ENCODE assay signal across 1 cellular context in genomic region chr22:39528080-39528661, GRCh38.
TF ChIP-seq lines count a peak whose summit lies in the region.

No MANE protein-coding gene starts in this region.

TF ChIP-seq in GM12878, 131 proteins besides CTCF, POLR2A, EP300 and RAD21 (continued from another document):
- no peak for TF ChIP-seq NFYA (IDR thresholded peaks at IDR 0.05; ENCODE audit: borderline replicate concordance, low read depth, low read length)
- TF ChIP-seq GABPA (IDR thresholded peaks at IDR 0.05; ENCODE audit: low read depth) = no peak
- TF ChIP-seq ZZZ3 (IDR thresholded peaks at IDR 0.05; ENCODE audit: control insufficient read depth, insufficient read length, low read depth) = no peak
- TF ChIP-seq SMC3 (IDR thresholded peaks at IDR 0.05; ENCODE audit: borderline replicate concordance, low read length) = no peak
- TF ChIP-seq EED (IDR thresholded peaks at IDR 0.05; ENCODE audit: low read depth) = peak; percentile 29; the same call in 1 of the 2 replicates
- no peak for TF ChIP-seq SIN3A (IDR thresholded peaks at IDR 0.05; ENCODE audit: low read depth, low read length)
- peak; percentile 23 for TF ChIP-seq POLR2AphosphoS2 (IDR thresholded peaks at IDR 0.05; ENCODE audit: low read depth, low read length)
- TF ChIP-seq CBX3 (IDR thresholded peaks at IDR 0.05; ENCODE audit: borderline replicate concordance, low read depth) = no peak
- TF ChIP-seq GATAD2B (conservative IDR thresholded peaks at IDR 0.05; ENCODE audit: low read depth) = no peak
- TF ChIP-seq STAT1 (conservative IDR thresholded peaks at IDR 0.05) = no peak
- no peak for TF ChIP-seq CREB1 (IDR thresholded peaks at IDR 0.05; ENCODE audit: low read depth)
- TF ChIP-seq ZBTB11 (CRISPR knock-in tag; IDR thresholded peaks at IDR 0.05) = no peak
- TF ChIP-seq ZBED1 (IDR thresholded peaks at IDR 0.05; ENCODE audit: borderline replicate concordance) = no peak
- no peak for TF ChIP-seq NRF1 (conservative IDR thresholded peaks at IDR 0.05; ENCODE audit: low read depth, low read length)
- TF ChIP-seq FOXK2 (IDR thresholded peaks at IDR 0.05) = no peak
- TF ChIP-seq, protein P1, sequence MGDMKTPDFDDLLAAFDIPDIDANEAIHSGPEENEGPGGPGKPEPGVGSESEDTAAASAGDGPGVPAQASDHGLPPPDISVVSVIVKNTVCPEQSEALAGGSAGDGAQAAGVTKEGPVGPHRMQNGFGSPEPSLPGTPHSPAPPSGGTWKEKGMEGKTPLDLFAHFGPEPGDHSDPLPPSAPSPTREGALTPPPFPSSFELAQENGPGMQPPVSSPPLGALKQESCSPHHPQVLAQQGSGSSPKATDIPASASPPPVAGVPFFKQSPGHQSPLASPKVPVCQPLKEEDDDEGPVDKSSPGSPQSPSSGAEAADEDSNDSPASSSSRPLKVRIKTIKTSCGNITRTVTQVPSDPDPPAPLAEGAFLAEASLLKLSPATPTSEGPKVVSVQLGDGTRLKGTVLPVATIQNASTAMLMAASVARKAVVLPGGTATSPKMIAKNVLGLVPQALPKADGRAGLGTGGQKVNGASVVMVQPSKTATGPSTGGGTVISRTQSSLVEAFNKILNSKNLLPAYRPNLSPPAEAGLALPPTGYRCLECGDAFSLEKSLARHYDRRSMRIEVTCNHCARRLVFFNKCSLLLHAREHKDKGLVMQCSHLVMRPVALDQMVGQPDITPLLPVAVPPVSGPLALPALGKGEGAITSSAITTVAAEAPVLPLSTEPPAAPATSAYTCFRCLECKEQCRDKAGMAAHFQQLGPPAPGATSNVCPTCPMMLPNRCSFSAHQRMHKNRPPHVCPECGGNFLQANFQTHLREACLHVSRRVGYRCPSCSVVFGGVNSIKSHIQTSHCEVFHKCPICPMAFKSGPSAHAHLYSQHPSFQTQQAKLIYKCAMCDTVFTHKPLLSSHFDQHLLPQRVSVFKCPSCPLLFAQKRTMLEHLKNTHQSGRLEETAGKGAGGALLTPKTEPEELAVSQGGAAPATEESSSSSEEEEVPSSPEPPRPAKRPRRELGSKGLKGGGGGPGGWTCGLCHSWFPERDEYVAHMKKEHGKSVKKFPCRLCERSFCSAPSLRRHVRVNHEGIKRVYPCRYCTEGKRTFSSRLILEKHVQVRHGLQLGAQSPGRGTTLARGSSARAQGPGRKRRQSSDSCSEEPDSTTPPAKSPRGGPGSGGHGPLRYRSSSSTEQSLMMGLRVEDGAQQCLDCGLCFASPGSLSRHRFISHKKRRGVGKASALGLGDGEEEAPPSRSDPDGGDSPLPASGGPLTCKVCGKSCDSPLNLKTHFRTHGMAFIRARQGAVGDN (IDR thresholded peaks at IDR 0.05) = no peak; the same call in 1 of the 2 replicates
- TF ChIP-seq, protein P2, sequence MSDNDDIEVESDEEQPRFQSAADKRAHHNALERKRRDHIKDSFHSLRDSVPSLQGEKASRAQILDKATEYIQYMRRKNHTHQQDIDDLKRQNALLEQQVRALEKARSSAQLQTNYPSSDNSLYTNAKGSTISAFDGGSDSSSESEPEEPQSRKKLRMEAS (IDR thresholded peaks at IDR 0.05; ENCODE audit: low read depth, low read length) = no peak
- TF ChIP-seq TARDBP (IDR thresholded peaks at IDR 0.05; ENCODE audit: borderline replicate concordance) = no peak
- TF ChIP-seq ATF7 (IDR thresholded peaks at IDR 0.05; ENCODE audit: low read depth) = no peak
- TF ChIP-seq TCF12 (IDR thresholded peaks at IDR 0.05; ENCODE audit: low read depth, low read length) = no peak
- no peak for TF ChIP-seq CEBPB (IDR thresholded peaks at IDR 0.05; ENCODE audit: borderline replicate concordance in 1 of 2, low read depth in 2 of 2, low read length in 2 of 2)
- no peak for TF ChIP-seq ZNF274 (IDR thresholded peaks at IDR 0.05; ENCODE audit: insufficient read depth, insufficient read length)
- TF ChIP-seq ZBTB40 (IDR thresholded peaks at IDR 0.05; ENCODE audit: borderline replicate concordance) = no peak
- no peak for TF ChIP-seq FOXM1 (IDR thresholded peaks at IDR 0.05; ENCODE audit: low read depth, low read length)
- TF ChIP-seq, protein P3, sequence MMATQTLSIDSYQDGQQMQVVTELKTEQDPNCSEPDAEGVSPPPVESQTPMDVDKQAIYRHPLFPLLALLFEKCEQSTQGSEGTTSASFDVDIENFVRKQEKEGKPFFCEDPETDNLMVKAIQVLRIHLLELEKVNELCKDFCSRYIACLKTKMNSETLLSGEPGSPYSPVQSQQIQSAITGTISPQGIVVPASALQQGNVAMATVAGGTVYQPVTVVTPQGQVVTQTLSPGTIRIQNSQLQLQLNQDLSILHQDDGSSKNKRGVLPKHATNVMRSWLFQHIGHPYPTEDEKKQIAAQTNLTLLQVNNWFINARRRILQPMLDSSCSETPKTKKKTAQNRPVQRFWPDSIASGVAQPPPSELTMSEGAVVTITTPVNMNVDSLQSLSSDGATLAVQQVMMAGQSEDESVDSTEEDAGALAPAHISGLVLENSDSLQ (IDR thresholded peaks at IDR 0.05) = peak; percentile 87
- no peak for TF ChIP-seq LARP7 (IDR thresholded peaks at IDR 0.05)
